ENCODE assay signal across 11 cellular contexts in the genomic region with DNA sequence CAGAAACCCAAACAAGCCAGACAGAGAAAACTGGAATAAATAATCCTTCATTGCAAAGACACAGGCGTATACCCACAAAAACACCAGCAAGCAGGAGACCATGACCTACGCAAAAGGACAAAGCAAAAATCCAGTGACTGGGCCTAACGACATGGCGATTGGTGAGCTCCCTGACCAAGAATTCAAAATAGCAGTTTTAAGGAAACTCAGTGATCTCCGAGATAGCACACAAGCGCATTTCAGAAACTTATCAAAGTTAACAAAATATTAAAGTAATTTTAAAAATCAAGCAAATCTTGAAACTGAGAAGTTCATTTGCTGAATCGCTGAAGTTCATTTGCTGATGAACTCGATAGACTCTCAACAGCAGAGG. TPM values are rescaled to one million over a fixed set of nuclear protein-coding genes. Genes with fewer than 3 reads are reported as not detected.
DNase-seq lines count a peak whose midpoint lies in the region; ATAC-seq, FAIRE-seq and TF ChIP-seq lines count a peak whose summit lies in the region.
"Had no signal": no experiment of that assay in that cellular context is flagged by ENCODE, and none has a peak within 500 bp of the region (broad histone marks: within the 10 kb centered on the region; RNA-seq: fewer than 3 reads in every experiment).

No MANE protein-coding gene starts in this region.

- H3K27ac ChIP-seq in A549 (peak overlapping the region; percentile 75 to 88; a peak in 5 of 6 replicates), GM23248 (no peak overlapping the region)
- H3K27ac ChIP-seq: SJCRH30 had no signal

- DNase-seq in A549 (ENCODE audit: low read depth in 1 of 2, low spot score in 1 of 2) = no peak
- no peak for DNase-seq in GM23248
- DNase-seq in mesothelial cell of epicardium (ENCODE audit: low spot score in 2 of 2, unreplicated experiment in 2 of 2) = no peak
- DNase-seq in stimulated activated naive CD4-positive, alpha-beta T cell (lab: John Stamatoyannopoulos, UW) = no peak
- no peak for DNase-seq in HTR-8/SVneo (ENCODE audit: insufficient read length, low spot score)
- no peak for DNase-seq in NCI-H748 treated with DMSO at 0.1 percent for 48 hours (lab: John Stamatoyannopoulos, UW)
- DNase-seq: NCI-H1436 treated with DMSO at 0.1 percent for 48 hours, SJCRH30 had no signal

- H3K27me3 Mint-ChIP-seq in brain (peaks cover 61% of the 10 kb centered on the region), mesothelial cell of epicardium (ENCODE audit: low read depth) (peaks cover 3% of the 10 kb centered on the region)

- peak overlapping the region; percentile 72; the same call in 1 of the 2 replicates for H3K9ac ChIP-seq in GM23248

- CTCF ChIA-PET in A549 (lab: Yijun Ruan, JAX) = interaction anchor here (0.6 to 9.1 kb wide), 73 partner anchors 9 to 1055 kb away, joined by 3 to 169 read pairs (median 6); no protein-coding TSS in a partner anchor

- H3K36me3 ChIP-seq in GM23248 (ENCODE audit: low read depth) = no peaks in the 10 kb centered on the region
- H3K36me3 ChIP-seq: SJCRH30 had no signal

- TF ChIP-seq RAD21 in A549 (conservative IDR thresholded peaks at IDR 0.05 in 1 of 2, IDR thresholded peaks at IDR 0.05 in 1 of 2) = no peak; a peak in 1 of 5 replicates

- H3K4me1 Mint-ChIP-seq in brain (peaks cover 5% of the 10 kb centered on the region), mesothelial cell of epicardium (peaks cover 3% of the 10 kb centered on the region)

- 30% methylated on average over 8 of the region's 8 CpGs for WGBS in A549 (ENCODE audit: missing lambda C conversion rate)
- WGBS in GM23248 (ENCODE audit: low coverage in 1 of 2, low lambda C conversion rate in 2 of 2, missing lambda C conversion rate in 2 of 2), 2 experiments = 63 to 67% methylated on average over 8 of the region's 8 CpGs

- H4K20me1 ChIP-seq in GM23248 (ENCODE audit: insufficient read depth) = no peaks in the 10 kb centered on the region

- TF ChIP-seq CTCF in A549 (IDR thresholded peaks at IDR 0.05) (no peak), brain (conservative IDR thresholded peaks at IDR 0.05) (peak; percentile 46 to 81), mesothelial cell of epicardium (IDR thresholded peaks at IDR 0.05; ENCODE audit: unreplicated experiment) (no peak)

- H2AFZ ChIP-seq in GM23248 = peak overlapping the region; percentile 96

- H3K4me1 ChIP-seq in A549 (peaks cover 8% of the 10 kb centered on the region; the same call in 1 of the 3 replicates), GM23248 (ENCODE audit: insufficient read depth) (0 out of 2 replicates have a peak, but pooled peaks cover 5% of the 10 kb centered on the region)

- H3K4me2 ChIP-seq in A549 (peak overlapping the region; percentile 82), GM23248 (ENCODE audit: unreplicated experiment) (no peak overlapping the region)

- H3K9me3 ChIP-seq in A549 (no peaks in the 10 kb centered on the region), GM23248 (ENCODE audit: low read depth) (no peaks in the 10 kb centered on the region)
- H3K9me3 ChIP-seq: SJCRH30 had no signal

- no peak for TF ChIP-seq EP300 in A549 (IDR thresholded peaks at IDR 0.05)

- ATAC-seq in A549 = no peak
- ATAC-seq in HG02970 (IDR thresholded peaks at IDR 0.05; ENCODE audit: low FRiP score, unreplicated experiment) = no peak

- H3K4me3 ChIP-seq in A549 = no peak overlapping the region; the same call in 2 of the 3 replicates
- peak overlapping the region; percentile 78 for H3K4me3 ChIP-seq in GM23248
- H3K4me3 ChIP-seq: SJCRH30 had no signal

- H3K4me3 Mint-ChIP-seq in brain (peak overlapping the region; percentile 56 to 81 (median 76)), mesothelial cell of epicardium (peak overlapping the region; percentile 70)

- in situ Hi-C loops in GM23248 (cut with MboI) = no loop called here

- POLR2A ChIA-PET in A549 (lab: Yijun Ruan, JAX) = interaction anchor here (0.7 kb wide), 1 partner anchor 229 kb away, joined by 3 read pairs; no protein-coding TSS in a partner anchor

- no peak for TF ChIP-seq POLR2A in A549 (IDR thresholded peaks at IDR 0.05; ENCODE audit: low read length)

- H3K27me3 ChIP-seq in GM23248 (replicated peaks; ENCODE audit: insufficient read depth) = no peaks in the 10 kb centered on the region
- H3K27me3 ChIP-seq: SJCRH30 had no signal

- H3K27ac Mint-ChIP-seq in brain (no peak overlapping the region), mesothelial cell of epicardium (no peak overlapping the region)

- FAIRE-seq in A549 (lab: Jason Lieb, UNC) = no peak
- FAIRE-seq in HTR-8/SVneo (lab: Jason Lieb, UNC) = no peak

- H3K9me2 ChIP-seq in GM23248 (ENCODE audit: insufficient read depth) = no peaks in the 10 kb centered on the region

- peaks cover 12% of the 10 kb centered on the region for H3F3A ChIP-seq in GM23248 (ENCODE audit: insufficient read depth)

- H3K79me2 ChIP-seq in GM23248 (ENCODE audit: insufficient read depth) = no peaks in the 10 kb centered on the region

- H3K36me3 Mint-ChIP-seq in brain (no peaks in the 10 kb centered on the region), mesothelial cell of epicardium (no peaks in the 10 kb centered on the region)

- peaks cover 0 to 6% (median 0%) of the 10 kb centered on the region in 5 experiments for H3K9me3 Mint-ChIP-seq in brain
- H3K9me3 Mint-ChIP-seq in mesothelial cell of epicardium = no peaks in the 10 kb centered on the region

TF ChIP-seq in A549, 52 proteins besides CTCF, POLR2A, EP300 and RAD21:
- no peak for TF ChIP-seq RFX5 (IDR thresholded peaks at IDR 0.05)
- no peak for TF ChIP-seq ESRRA (IDR thresholded peaks at IDR 0.05; ENCODE audit: borderline replicate concordance, low read length)
- no peak for TF ChIP-seq E2F6 (IDR thresholded peaks at IDR 0.05; ENCODE audit: borderline replicate concordance, low read depth)
- TF ChIP-seq, protein P1, sequence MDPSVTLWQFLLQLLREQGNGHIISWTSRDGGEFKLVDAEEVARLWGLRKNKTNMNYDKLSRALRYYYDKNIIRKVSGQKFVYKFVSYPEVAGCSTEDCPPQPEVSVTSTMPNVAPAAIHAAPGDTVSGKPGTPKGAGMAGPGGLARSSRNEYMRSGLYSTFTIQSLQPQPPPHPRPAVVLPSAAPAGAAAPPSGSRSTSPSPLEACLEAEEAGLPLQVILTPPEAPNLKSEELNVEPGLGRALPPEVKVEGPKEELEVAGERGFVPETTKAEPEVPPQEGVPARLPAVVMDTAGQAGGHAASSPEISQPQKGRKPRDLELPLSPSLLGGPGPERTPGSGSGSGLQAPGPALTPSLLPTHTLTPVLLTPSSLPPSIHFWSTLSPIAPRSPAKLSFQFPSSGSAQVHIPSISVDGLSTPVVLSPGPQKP (IDR thresholded peaks at IDR 0.05; ENCODE audit: low read depth, low read length) = no peak
- TF ChIP-seq MYC (IDR thresholded peaks at IDR 0.05; ENCODE audit: borderline replicate concordance, low read length) = no peak
- TF ChIP-seq HOXB13 (CRISPR knock-in tag; IDR thresholded peaks at IDR 0.05; ENCODE audit: low read depth) = no peak
- TF ChIP-seq HEYL (CRISPR knock-in tag; IDR thresholded peaks at IDR 0.05) = no peak
- no peak for TF ChIP-seq NPAS2 (CRISPR knock-in tag; IDR thresholded peaks at IDR 0.05; ENCODE audit: borderline replicate concordance)
- no peak for TF ChIP-seq TP53 (CRISPR knock-in tag; IDR thresholded peaks at IDR 0.05)
- no peak for TF ChIP-seq USF2 (IDR thresholded peaks at IDR 0.05)

RNA-seq across cellular contexts. Expression of gene DBX1, which starts 27.6 kb away (rescaled TPM):
- polyA plus RNA-seq in A549 (2011; rRNA removed) (not detected in 2 replicates), A549 (2017; fragmentation: RNase III; extraction: RNeasy Plus Mini Kit Qiagen cat#74134 plus additional on column Dnase treatment) (not detected in 3 replicates), GM23248 (2016; fragmentation: Nextera tagmentation; extraction: Ambion mirVana) (not detected in 2 replicates), brain (ENCODE audit: insufficient read depth, low read depth, low replicate concordance) (not detected)
- not detected in 2 replicates for polyA plus RNA-seq in A549 (2012; cell fraction: cytosol; rRNA removed)
- polyA plus RNA-seq in A549 (2012; cell fraction: nucleus; rRNA removed) = not detected in 2 replicates
- polyA minus RNA-seq in A549 (2011; rRNA and poly(A)+ RNA removed) = not detected in 2 replicates
- not detected in 2 replicates for total RNA-seq in GM23248 (2014; rRNA removed; shearing (Covaris generic))
- not detected in 3 replicates for total RNA-seq in mesothelial cell of epicardium
- total RNA-seq: pulmonary artery endothelial cell had no signal

Comparison
In these comparisons a context has a peak if more than half of its experiments do, and no peak if none do; other contexts are left out.
1. CTCF ChIP-seq: peak in brain (2 of 2); none in A549 (single experiment) and mesothelial cell of epicardium (single experiment).